In genomic region chr18:8948471-8949149, GRCh38 we compare ENCODE assay signal across 9 cellular contexts.
DNase-seq lines count a peak whose midpoint lies in the region; ATAC-seq and TF ChIP-seq lines count a peak whose summit lies in the region.
"Had no signal": no experiment of that assay in that cellular context is flagged by ENCODE, and none has a peak within 500 bp of the region (broad histone marks: within the 10 kb centered on the region; RNA-seq: fewer than 3 reads in every experiment).

No MANE protein-coding gene starts in this region.

- CTCF ChIA-PET in HCT116 (lab: Charles Lee) = no interaction called here

- intact Hi-C loops in HCT116 (cut with micrococcal nuclease) = no loop called here
- intact Hi-C loops in body of pancreas (cut with DNase I) = no loop called here

- no peak overlapping the region for H3K4me3 ChIP-seq in HCT116 (replicated peaks in 1 of 2; ENCODE audit: low read depth in 1 of 2, low read length in 2 of 2)
- H3K4me3 ChIP-seq in SJSA1 = peak overlapping the region; percentile 1; the same call in 1 of the 2 replicates
- peak overlapping the region; percentile 23 to 24 for H3K4me3 ChIP-seq in foreskin fibroblast (ENCODE audit: low read depth in 1 of 2, low read length in 2 of 2)
- no peak overlapping the region for H3K4me3 ChIP-seq in body of pancreas

- RAD21 ChIA-PET in HCT116 (lab: Charles Lee; ENCODE audit: low non-redundant PET in 1 of 2, low total read pairs in 2 of 2, uncharacterized antibody in 2 of 2, unreplicated experiment in 2 of 2) = no interaction called here

- H3K9me3 ChIP-seq in HCT116 (ENCODE audit: control insufficient read depth in 1 of 2, insufficient read depth in 1 of 2, low read depth in 1 of 2, low read length in 2 of 2) (peaks cover 0 to 3% of the 10 kb centered on the region in 2 experiments; a peak in 1 of 4 replicates), SJSA1 (replicated peaks) (peaks cover 10% of the 10 kb centered on the region), body of pancreas (no peaks in the 10 kb centered on the region)

- no peaks in the 10 kb centered on the region for H3K79me2 ChIP-seq in HCT116 (ENCODE audit: insufficient read depth, low read length)

- no peaks in the 10 kb centered on the region for H3K9me2 ChIP-seq in HCT116 (ENCODE audit: insufficient read depth)

- peak overlapping the region; percentile 66 for H2AFZ ChIP-seq in HCT116 (ENCODE audit: low read depth, low read length, poor library complexity, severe bottlenecking)

- WGBS in body of pancreas, 2 donors = 63 to 68% methylated on average over 7 of the region's 7 CpGs

- H3K4me2 ChIP-seq in HCT116 (ENCODE audit: low read length) = peak overlapping the region; percentile 57

- POLR2A ChIA-PET in HCT116 (lab: Charles Lee) = no interaction called here

- no peaks in the 10 kb centered on the region for H3K27me3 ChIP-seq in HCT116 (ENCODE audit: insufficient read depth, low read length)
- no peaks in the 10 kb centered on the region for H3K27me3 ChIP-seq in SJSA1 (replicated peaks)
- no peaks in the 10 kb centered on the region for H3K27me3 ChIP-seq in body of pancreas

- H3K9ac ChIP-seq in HCT116 (ENCODE audit: low read length) = no peak overlapping the region

- H3K36me3 ChIP-seq in HCT116 (ENCODE audit: control insufficient read depth in 1 of 2, insufficient read depth in 2 of 2, low read length in 2 of 2) (no peaks in the 10 kb centered on the region), SJSA1 (no peaks in the 10 kb centered on the region; the same call in 1 of the 2 replicates), body of pancreas (replicated peaks in 1 of 2; ENCODE audit: insufficient read depth in 1 of 2, low read depth in 2 of 2) (no peaks in the 10 kb centered on the region)

- DNase-seq in HCT116 (ENCODE audit: low read depth, low spot score) (no peak), SJSA1 (ENCODE audit: low read depth in 1 of 2, low spot score in 2 of 2) (peak; percentile 86 to 95), foreskin fibroblast (peak; percentile 89 to 93), superior temporal gyrus (ENCODE audit: extremely low spot score) (peak; percentile 54), body of pancreas (no peak)
- no peak for DNase-seq in activated effector memory CD4-positive, alpha-beta T cell treated with Interleukin-2 at 50 U/mL for 16 hours
- DNase-seq: activated CD4-positive, alpha-beta T cell treated with anti-CD3 and anti-CD28 coated beads for 36 hours; small intestine had no signal

- TF ChIP-seq RAD21 in HCT116 (IDR thresholded peaks at IDR 0.05; ENCODE audit: low read depth) = no peak

- no TSS peak for BruUV-seq in HCT116 (replicated peaks; lab: Mats Ljungman, UMichigan)

- H3K4me1 ChIP-seq in HCT116 (ENCODE audit: control insufficient read depth in 1 of 2, insufficient read depth in 2 of 2, low read length in 2 of 2) (peaks cover 0 to 53% of the 10 kb centered on the region in 2 experiments; a peak in 3 of 4 replicates), SJSA1 (replicated peaks) (peaks cover 61% of the 10 kb centered on the region), body of pancreas (no peaks in the 10 kb centered on the region)

- H3K27ac ChIP-seq in HCT116 (ENCODE audit: low read depth, low read length) = no peak overlapping the region
- peak overlapping the region; percentile 94 for H3K27ac ChIP-seq in SJSA1
- H3K27ac ChIP-seq in body of pancreas = no peak overlapping the region

- TF ChIP-seq POLR2A in HCT116 (IDR thresholded peaks at IDR 0.05; ENCODE audit: borderline replicate concordance, extremely low read depth, insufficient read depth, insufficient read length) = no peak
- TF ChIP-seq POLR2A in body of pancreas (IDR thresholded peaks at IDR 0.05) = no peak

- ATAC-seq in HCT116 (peak; percentile 71; the same call in 1 of the 2 replicates), body of pancreas (no peak), HG03442 (IDR thresholded peaks at IDR 0.05; ENCODE audit: unreplicated experiment) (no peak)
- ATAC-seq: activated CD4-positive, alpha-beta T cell treated with anti-CD3 and anti-CD28 coated beads for 36 hours had no signal

- no peak for TF ChIP-seq CTCF in HCT116 (IDR thresholded peaks at IDR 0.05 in 2 of 3, conservative IDR thresholded peaks at IDR 0.05 in 1 of 3; ENCODE audit: borderline replicate concordance in 1 of 3, insufficient read depth in 1 of 3, low read depth in 2 of 3, low read length in 2 of 3)
- TF ChIP-seq CTCF in foreskin fibroblast (IDR thresholded peaks at IDR 0.05; ENCODE audit: low read depth, low read length) = no peak
- no peak for TF ChIP-seq CTCF in body of pancreas (IDR thresholded peaks at IDR 0.05)

- no peaks in the 10 kb centered on the region for H4K20me1 ChIP-seq in HCT116 (ENCODE audit: insufficient read depth)

TF ChIP-seq in HCT116, 20 proteins besides CTCF, POLR2A, EP300 and RAD21:
- TF ChIP-seq JUND (IDR thresholded peaks at IDR 0.05) = 0 out of 2 replicates have a peak, but pooled peaks have one; percentile 21
- TF ChIP-seq FOSL1 (IDR thresholded peaks at IDR 0.05; ENCODE audit: low read depth) = peak; percentile 29; the same call in 1 of the 2 replicates
- TF ChIP-seq ZFX (IDR thresholded peaks at IDR 0.05) = no peak

Comparison
In these comparisons a context has a peak if more than half of its experiments do, and no peak if none do; other contexts are left out.
1. DNase-seq: peak in SJSA1 (2 of 2), foreskin fibroblast (2 of 2) and superior temporal gyrus (single experiment); none in HCT116 (single experiment), body of pancreas (0 of 4) and activated effector memory CD4-positive, alpha-beta T cell treated with Interleukin-2 at 50 U/mL for 16 hours (single experiment).
2. H3K4me3 ChIP-seq: peak in SJSA1 (single experiment) and foreskin fibroblast (2 of 2); none in HCT116 (0 of 2) and body of pancreas (0 of 2).